In genomic region chr10:71157435-71157834, GRCh38 we compare ENCODE assay signal across 21 cellular contexts.
"Had no signal": no experiment of that assay in that cellular context is flagged by ENCODE, and none has a peak within 500 bp of the region (broad histone marks: within the 10 kb centered on the region; RNA-seq: fewer than 3 reads in every experiment).

No MANE protein-coding gene starts in this region.

- H3K4me1 Mint-ChIP-seq: endodermal cell had no signal

- H3K9me3 Mint-ChIP-seq: dendritic cell treated with granulocyte-macrophage colony-stimulating factor and Interleukin-4, amounts not matched to agents 40 ng/mL and 50 ng/mL, for 4 days; effector memory CD8-positive, alpha-beta T cell; endodermal cell had no signal

- H3K4me1 ChIP-seq: colonic mucosa, esophagus squamous epithelium, heart right ventricle, left lung, lower lobe of right lung had no signal

- H3K4me3 ChIP-seq: colonic mucosa, esophagus squamous epithelium, gastrocnemius medialis, heart right ventricle, left lung, lower lobe of right lung had no signal

- H3K9me3 ChIP-seq: colonic mucosa, esophagus squamous epithelium, gastrocnemius medialis, heart right ventricle, left lung, lower lobe of right lung had no signal

- H3K4me3 Mint-ChIP-seq: dendritic cell treated with granulocyte-macrophage colony-stimulating factor and Interleukin-4, amounts not matched to agents 40 ng/mL and 50 ng/mL, for 4 days; effector memory CD8-positive, alpha-beta T cell; endodermal cell had no signal

- H3K27me3 Mint-ChIP-seq: dendritic cell treated with granulocyte-macrophage colony-stimulating factor and Interleukin-4, amounts not matched to agents 40 ng/mL and 50 ng/mL, for 4 days had no signal

- H3K36me3 ChIP-seq: colonic mucosa, esophagus squamous epithelium, gastrocnemius medialis, heart right ventricle, left lung, lower lobe of right lung had no signal

- DNase-seq: colonic mucosa; cortex of kidney; effector CD8-positive, alpha-beta T cell; effector memory CD8-positive, alpha-beta T cell; endodermal cell; erythroblast; esophagus squamous epithelium; foreskin fibroblast; foreskin melanocyte; gastrocnemius medialis; glutamatergic neuron; head of caudate nucleus; heart right ventricle; hippocampal formation; left cardiac atrium; left lung; left ventricle myocardium superior; lower lobe of right lung; mesenchymal stem cell; midbrain had no signal

- H3K27me3 ChIP-seq: colonic mucosa, esophagus squamous epithelium, gastrocnemius medialis, heart right ventricle, left lung had no signal

- H3K27ac Mint-ChIP-seq: dendritic cell treated with granulocyte-macrophage colony-stimulating factor and Interleukin-4, amounts not matched to agents 40 ng/mL and 50 ng/mL, for 4 days; effector memory CD8-positive, alpha-beta T cell; endodermal cell had no signal
